8 cellular contexts compared by ENCODE assay signal in genomic region chr1:18950415-18951026, GRCh38. TPM values are rescaled to one million over a fixed set of nuclear protein-coding genes. Genes with fewer than 3 reads are reported as not detected.
A peak's percentile ranks its signal among the peaks of the same experiment; 100 is the strongest.
DNase-seq lines count a peak whose midpoint lies in the region; ATAC-seq and TF ChIP-seq lines count a peak whose summit lies in the region.

No MANE protein-coding gene starts in this region.

- H3K27me3 ChIP-seq in mononuclear cell (ENCODE audit: insufficient read depth, low read length) = peaks cover 7% of the 10 kb centered on the region

- ATAC-seq in GM19452 (IDR thresholded peaks at IDR 0.05; ENCODE audit: unreplicated experiment) = no peak
- no peak for ATAC-seq in GM21619 (IDR thresholded peaks at IDR 0.05; ENCODE audit: unreplicated experiment)

- peak overlapping the region in 1 of 2 donors; percentile 12 for H3K4me3 ChIP-seq in cardiac fibroblast (replicated peaks in 1 of 2; ENCODE audit: low read depth in 2 of 2, low read length in 2 of 2)
- H3K4me3 ChIP-seq in mononuclear cell (ENCODE audit: low read length) = peak overlapping the region; percentile 14

- H3K4me1 ChIP-seq in mononuclear cell (ENCODE audit: insufficient read depth, low read length) = peaks cover 99% of the 10 kb centered on the region

- TF ChIP-seq CTCF in cardiac fibroblast (IDR thresholded peaks at IDR 0.05; ENCODE audit: low read depth, low read length) = no peak

- no peaks in the 10 kb centered on the region for H3K9me3 ChIP-seq in mononuclear cell (ENCODE audit: low read depth, low read length)

- DNase-seq in stimulated activated CD4-positive, alpha-beta T cell treated with anti-CD3 and anti-CD28 coated beads, Interleukin-4, amount 100 ng/mL, for 1 hour = peak; percentile 32
- no peak for DNase-seq in stimulated activated CD4-positive, alpha-beta T cell treated with anti-CD3 and anti-CD28 coated beads, Interleukin-2, amount 100 ng/mL, for 48 hours
- DNase-seq in cardiac fibroblast (ENCODE audit: low read depth in 2 of 2) = peak; percentile 24 to 28
- no peak for DNase-seq in activated CD4-positive, CD25-positive, alpha-beta regulatory T cell treated with anti-CD3 and anti-CD28 coated beads, Interleukin-2, amount 50 U/mL, for 72 hours
- no peak for DNase-seq in NCI-H1417 treated with DMSO at 0.1 percent for 48 hours (lab: John Stamatoyannopoulos, UW)

RNA-seq across cellular contexts. Expression of gene IFFO2, which starts 6.0 kb away (rescaled TPM):
- total RNA-seq in mononuclear cell = 37.5 TPM

RNA-seq across cellular contexts. Expression of gene ALDH4A1, which starts 48.2 kb away (rescaled TPM):
- total RNA-seq in mononuclear cell = 0.73 TPM

Comparison
In these comparisons a context has a peak if more than half of its experiments do, and no peak if none do; other contexts are left out.
1. DNase-seq: peak in stimulated activated CD4-positive, alpha-beta T cell treated with anti-CD3 and anti-CD28 coated beads, Interleukin-4, amount 100 ng/mL, for 1 hour (single experiment) and cardiac fibroblast (2 of 2); none in stimulated activated CD4-positive, alpha-beta T cell treated with anti-CD3 and anti-CD28 coated beads, Interleukin-2, amount 100 ng/mL, for 48 hours (0 of 2), activated CD4-positive, CD25-positive, alpha-beta regulatory T cell treated with anti-CD3 and anti-CD28 coated beads, Interleukin-2, amount 50 U/mL, for 72 hours (single experiment) and NCI-H1417 treated with DMSO at 0.1 percent for 48 hours (single experiment).